ENCODE assay signal across 8 cellular contexts in the genomic region with DNA sequence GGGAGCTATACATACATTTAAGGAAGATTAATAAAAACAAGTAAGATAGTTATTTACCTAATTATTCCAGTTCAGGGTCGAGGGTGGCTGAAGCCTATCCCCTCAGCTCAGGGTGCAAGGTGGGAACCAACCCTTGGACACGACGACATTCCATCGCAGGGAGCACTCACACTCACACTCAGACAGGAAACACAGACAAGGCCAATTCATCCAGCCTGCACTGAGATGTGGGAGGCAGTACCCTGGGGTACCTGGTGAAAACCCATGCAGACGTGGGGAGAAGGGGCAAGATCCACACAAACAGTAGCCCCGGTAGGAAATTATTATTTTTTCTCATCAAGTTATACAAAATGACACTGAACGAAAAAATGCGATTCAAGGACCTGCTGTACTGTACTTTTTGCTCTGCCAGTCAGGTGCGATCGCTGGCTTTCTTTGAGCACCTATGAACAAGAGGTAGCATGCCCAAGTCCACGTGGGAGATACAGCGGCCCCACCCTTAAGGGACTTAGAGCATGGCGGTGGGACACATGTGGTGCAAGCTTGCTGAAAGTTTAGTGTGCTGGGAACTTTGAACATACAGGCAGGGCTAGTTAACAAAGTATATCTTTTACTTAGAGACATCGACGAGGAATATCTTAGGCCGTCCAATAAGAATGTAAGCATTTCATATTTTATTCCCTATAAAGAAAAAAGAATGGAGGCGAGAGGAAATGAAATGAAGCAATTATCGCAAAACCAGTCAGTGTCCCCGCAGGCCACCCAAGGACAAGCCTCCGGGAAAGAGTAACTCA. TPM values are rescaled to one million over a fixed set of nuclear protein-coding genes. Genes with fewer than 3 reads are reported as not detected.
DNase-seq lines count a peak whose midpoint lies in the region; ATAC-seq, FAIRE-seq and TF ChIP-seq lines count a peak whose summit lies in the region.

No MANE protein-coding gene starts in this region.

- H3K27me3 ChIP-seq in iPS-18a (ENCODE audit: control insufficient read depth, insufficient read depth, low read length) (no peaks in the 10 kb centered on the region), spleen (replicated peaks in 1 of 7) (no peaks in the 10 kb centered on the region)

- peak overlapping the region; percentile 95 for H3K9ac ChIP-seq in iPS-18a (ENCODE audit: low read length)

- ATAC-seq in activated naive CD8-positive, alpha-beta T cell treated with anti-CD3 and anti-CD28 coated beads, Interleukin-2, amount 50 U/mL, for 24 hours = peak; percentile 21
- ATAC-seq in GM19324 (IDR thresholded peaks at IDR 0.05; ENCODE audit: low FRiP score, unreplicated experiment) (no peak), HG02759 (IDR thresholded peaks at IDR 0.05; ENCODE audit: unreplicated experiment) (no peak)

- peak overlapping the region; percentile 94 for H3K27ac Mint-ChIP-seq in activated naive CD8-positive, alpha-beta T cell treated with anti-CD3 and anti-CD28 coated beads, Interleukin-2, amount 50 U/mL, for 24 hours

- WGBS in spleen, 5 donors = 17 to 28% (median 21%) methylated on average over 20 of the region's 20 CpGs

- H3K36me3 ChIP-seq in iPS-18a (ENCODE audit: control insufficient read depth, low read depth, low read length) (peaks cover 20% of the 10 kb centered on the region), spleen (peaks cover 0 to 25% (median 10%) of the 10 kb centered on the region in 6 donors)

- DNase-seq in DMS53 (lab: John Stamatoyannopoulos, UW) (peak; percentile 89), HPDE6-E6E7 (ENCODE audit: extremely low spot score) (peak; percentile 70), RCC 7860 (ENCODE audit: low spot score) (peak; percentile 48), spleen (peak; percentile 84)
- DNase-seq in activated naive CD8-positive, alpha-beta T cell treated with anti-CD3 and anti-CD28 coated beads, Interleukin-2, amount 50 U/mL, for 24 hours = peak; percentile 54

- H3K9me3 ChIP-seq in iPS-18a (ENCODE audit: control insufficient read depth, low read depth, low read length) (no peaks in the 10 kb centered on the region), spleen (peaks cover 0 to 14% (median 9%) of the 10 kb centered on the region in 8 donors)

- no peak for FAIRE-seq in RCC 7860 (lab: Jason Lieb, UNC)

- H3K4me1 ChIP-seq in iPS-18a (ENCODE audit: control insufficient read depth, low read depth, low read length) (peaks cover 33% of the 10 kb centered on the region), spleen (peaks cover 5 to 38% (median 21%) of the 10 kb centered on the region in 6 donors)

- intact Hi-C loops in spleen (cut with DNase I; ENCODE audit: low total_unique reads) = loop anchor here (5.0 kb wide), 1 partner anchor 271 kb away; a partner anchor contains a TSS

- no peaks in the 10 kb centered on the region for H3K27me3 Mint-ChIP-seq in activated naive CD8-positive, alpha-beta T cell treated with anti-CD3 and anti-CD28 coated beads, Interleukin-2, amount 50 U/mL, for 24 hours

- peaks cover 56% of the 10 kb centered on the region for H3K36me3 Mint-ChIP-seq in activated naive CD8-positive, alpha-beta T cell treated with anti-CD3 and anti-CD28 coated beads, Interleukin-2, amount 50 U/mL, for 24 hours (ENCODE audit: low read depth)

- H3K27ac ChIP-seq in iPS-18a (ENCODE audit: low read length) (peak overlapping the region; percentile 91), spleen (peak overlapping the region; percentile 31 to 99 (median 98))

- TF ChIP-seq POLR2A in spleen (IDR thresholded peaks at IDR 0.05) = no peak

- peak overlapping the region; percentile 95 for H3K4me3 ChIP-seq in iPS-18a (ENCODE audit: low read length)
- H3K4me3 ChIP-seq in spleen = peak overlapping the region; percentile 51 to 92 (median 82)

- H3K9me3 Mint-ChIP-seq in activated naive CD8-positive, alpha-beta T cell treated with anti-CD3 and anti-CD28 coated beads, Interleukin-2, amount 50 U/mL, for 24 hours = no peaks in the 10 kb centered on the region

- TF ChIP-seq CTCF in spleen (IDR thresholded peaks at IDR 0.05 in 8 of 11, conservative IDR thresholded peaks at IDR 0.05 in 3 of 11) = no peak

- peaks cover 44% of the 10 kb centered on the region for H3K4me1 Mint-ChIP-seq in activated naive CD8-positive, alpha-beta T cell treated with anti-CD3 and anti-CD28 coated beads, Interleukin-2, amount 50 U/mL, for 24 hours

- peak overlapping the region; percentile 89 for H3K4me3 Mint-ChIP-seq in activated naive CD8-positive, alpha-beta T cell treated with anti-CD3 and anti-CD28 coated beads, Interleukin-2, amount 50 U/mL, for 24 hours

RNA-seq across cellular contexts. Expression of a gene that starts 0.6 kb away (rescaled TPM):
- total RNA-seq in spleen = 10 to 100 TPM; 15.4 to 37.0 (median 23.2) TPM
- polyA plus RNA-seq in spleen = 10 to 100 TPM; 15.5 to 48.7 (median 34.8) TPM

RNA-seq across cellular contexts. Expression of a gene that starts 0.9 kb away (rescaled TPM):
- 10 to 100 TPM; 15.5 to 36.5 (median 20.9) TPM for total RNA-seq in spleen
- 1 to 10 TPM; 3.0 to 5.1 (median 3.9) TPM for polyA plus RNA-seq in spleen
